ENCODE assay signal across 9 cellular contexts in genomic region chr17:62093188-62094155, GRCh38. TPM values are rescaled to one million over a fixed set of nuclear protein-coding genes. Genes with fewer than 3 reads are reported as not detected.
DNase-seq lines count a peak whose midpoint lies in the region; ATAC-seq and TF ChIP-seq lines count a peak whose summit lies in the region.
"Had no signal": no experiment of that assay in that cellular context is flagged by ENCODE, and none has a peak within 500 bp of the region (broad histone marks: within the 10 kb centered on the region; RNA-seq: fewer than 3 reads in every experiment).

No MANE protein-coding gene starts in this region.

- H3K23ac ChIP-seq in IMR-90 (ENCODE audit: low read depth, low read length): no peak overlapping the region

- H3K9ac ChIP-seq in IMR-90 (ENCODE audit: low read depth, low read length) (no peak overlapping the region), fibroblast of lung (ENCODE audit: insufficient read depth, low read length) (no peak overlapping the region)

- H2BK5ac ChIP-seq in IMR-90 (ENCODE audit: low read depth, low read length, poor library complexity, severe bottlenecking): no peak overlapping the region

- dilution Hi-C loops in IMR-90 (cut with HindIII; ENCODE audit: low sequenced_read_pairs, unreplicated experiment): no loop called here

- H3K79me2 ChIP-seq in fibroblast of lung (ENCODE audit: control insufficient read depth, insufficient read depth, low read length): no peaks in the 10 kb centered on the region

- H3K9me1 ChIP-seq in IMR-90 (ENCODE audit: insufficient read depth, low read length): no peaks in the 10 kb centered on the region

- 52% methylated on average over 4 of the region's 7 CpGs; no CpG with 5 or more reads in 1 of the 2 experiments for WGBS in IMR-90 (ENCODE audit: extremely low coverage in 2 of 2, insufficient read length in 1 of 2), 2 experiments

- intact Hi-C loops in IMR-90 (cut with micrococcal nuclease): no loop called here

- no peak overlapping the region for H2BK20ac ChIP-seq in IMR-90 (ENCODE audit: low read depth, low read length)

- H3K4me1 ChIP-seq in IMR-90 (ENCODE audit: control insufficient read depth, insufficient read depth, low read length) (peaks cover 2% of the 10 kb centered on the region), fibroblast of lung (ENCODE audit: control insufficient read depth, extremely low read depth, insufficient read depth, low read length) (no peaks in the 10 kb centered on the region)

- H3K4me2 ChIP-seq in IMR-90 (ENCODE audit: low read depth, low read length): no peak overlapping the region
- H3K4me2 ChIP-seq in fibroblast of lung (ENCODE audit: extremely low read depth, insufficient read depth, low read length): no peak overlapping the region

- in situ Hi-C loops in IMR-90 (cut with MboI; ENCODE audit: low sequenced_read_pairs): no loop called here

- H4K5ac ChIP-seq in IMR-90 (ENCODE audit: low read depth, low read length): no peak overlapping the region

- no peaks in the 10 kb centered on the region for H3K79me1 ChIP-seq in IMR-90 (ENCODE audit: low read depth in 1 of 2, low read length in 2 of 2)

- TF ChIP-seq CTCF in IMR-90 (conservative IDR thresholded peaks at IDR 0.05; ENCODE audit: low read depth, low read length) (no peak), fibroblast of lung (conservative IDR thresholded peaks at IDR 0.05 in 1 of 2, IDR thresholded peaks at IDR 0.05 in 1 of 2; ENCODE audit: low read depth in 1 of 2, low read length in 2 of 2) (no peak)

- H3K36me3 ChIP-seq in IMR-90 (ENCODE audit: control insufficient read depth, insufficient read depth, low read length) (no peaks in the 10 kb centered on the region), fibroblast of lung (ENCODE audit: control insufficient read depth, insufficient read depth, low read length) (no peaks in the 10 kb centered on the region)
- H3K36me3 ChIP-seq: neutrophil had no signal

- no peak overlapping the region for H2AK5ac ChIP-seq in IMR-90 (ENCODE audit: low read depth, low read length)

- peak overlapping the region; percentile 68 for H2AK9ac ChIP-seq in IMR-90 (replicated peaks; ENCODE audit: low read depth, low read length, poor library complexity)

- H3K14ac ChIP-seq in IMR-90 (replicated peaks; ENCODE audit: low read depth, low read length): no peak overlapping the region

- no peak overlapping the region for H3K4ac ChIP-seq in IMR-90 (ENCODE audit: low read depth, low read length)

- H4K20me1 ChIP-seq in IMR-90 (ENCODE audit: insufficient read depth, low read length) (no peaks in the 10 kb centered on the region), fibroblast of lung (ENCODE audit: control insufficient read depth, extremely low read depth, insufficient read depth, low read length) (no peaks in the 10 kb centered on the region)

- CTCF ChIA-PET in IMR-90 (lab: Yijun Ruan, JAX): interaction anchor here (1.4 to 2.5 kb wide), 2 partner anchors 16 to 28 kb away, joined by 5 to 9 read pairs; no protein-coding TSS in a partner anchor

- H2BK15ac ChIP-seq in IMR-90 (ENCODE audit: low read depth, low read length): no peak overlapping the region

- no TSS peak for BruUV-seq in IMR-90 (replicated peaks; lab: Mats Ljungman, UMichigan)

- ATAC-seq in GM18505 (IDR thresholded peaks at IDR 0.05; ENCODE audit: unreplicated experiment) (peak; percentile 95), GM21737 (IDR thresholded peaks at IDR 0.05; ENCODE audit: unreplicated experiment) (peak; percentile 91), IMR-90 (ENCODE audit: low read depth) (peak; percentile 89)

- H2AFZ ChIP-seq in IMR-90 (replicated peaks; ENCODE audit: low read length, poor library complexity) (peak overlapping the region; percentile 1), fibroblast of lung (ENCODE audit: low read length) (no peak overlapping the region)

- no peak overlapping the region for H3K18ac ChIP-seq in IMR-90 (ENCODE audit: low read depth, low read length)

- POLR2A ChIA-PET in IMR-90 (lab: Charles Lee; ENCODE audit: unreplicated experiment): no interaction called here

- no peak for TF ChIP-seq RAD21 in IMR-90 (IDR thresholded peaks at IDR 0.05; ENCODE audit: low read length)

- H4K8ac ChIP-seq in IMR-90 (ENCODE audit: low read depth in 2 of 2, low read length in 2 of 2): no peak overlapping the region

- no peaks in the 10 kb centered on the region for H3K9me3 ChIP-seq in IMR-90 (ENCODE audit: control insufficient read depth, insufficient read depth, low read length)
- H3K9me3 ChIP-seq in fibroblast of lung (ENCODE audit: control insufficient read depth, insufficient read depth, low read depth, low read length): no peaks in the 10 kb centered on the region
- H3K9me3 ChIP-seq: neutrophil had no signal

- DNase-seq in IMR-90: peak; percentile 95
- DNase-seq in fibroblast of lung (ENCODE audit: low read depth in 2 of 2): peak; percentile 75 to 98
- no peak for DNase-seq in NCI-H2171 treated with DMSO at 0.1 percent for 48 hours (lab: John Stamatoyannopoulos, UW)
- DNase-seq in Kasumi-1 (lab: John Stamatoyannopoulos, UW): no peak
- DNase-seq in NCI-H2107 treated with DMSO at 0.1 percent for 48 hours (lab: John Stamatoyannopoulos, UW; ENCODE audit: unreplicated experiment): no peak
- DNase-seq in HuH-7 (ENCODE audit: low spot score): no peak

- H3K4me3 ChIP-seq in IMR-90 (ENCODE audit: insufficient read depth, low read depth, low read length) (no peak overlapping the region), fibroblast of lung (replicated peaks in 1 of 4; ENCODE audit: control extremely low read depth in 1 of 4, insufficient read depth in 1 of 4, low read depth in 3 of 4, low read length in 4 of 4) (no peak overlapping the region)

- no peak overlapping the region for H2BK120ac ChIP-seq in IMR-90 (ENCODE audit: low read depth, low read length)

- no peak overlapping the region for H3K27ac ChIP-seq in IMR-90 (ENCODE audit: insufficient read depth, low read length)
- H3K27ac ChIP-seq in fibroblast of lung (ENCODE audit: insufficient read depth, low read length): no peak overlapping the region
- H3K27ac ChIP-seq: neutrophil had no signal

- H3K56ac ChIP-seq in IMR-90 (ENCODE audit: extremely low read depth, insufficient read depth, low read length): no peak overlapping the region

- no peak overlapping the region for H4K91ac ChIP-seq in IMR-90 (ENCODE audit: insufficient read depth, low read depth, low read length)

- TF ChIP-seq POLR2A in GM18505 (IDR thresholded peaks at IDR 0.05; ENCODE audit: borderline replicate concordance, extremely low read depth, insufficient read depth, insufficient read length): peak; percentile 44
- no peak for TF ChIP-seq POLR2A in IMR-90 (IDR thresholded peaks at IDR 0.05; ENCODE audit: low read depth, low read length)

- no peaks in the 10 kb centered on the region for H3K27me3 ChIP-seq in IMR-90 (ENCODE audit: control insufficient read depth, insufficient read depth, low read length)
- no peaks in the 10 kb centered on the region for H3K27me3 ChIP-seq in fibroblast of lung (ENCODE audit: control insufficient read depth, insufficient read depth, low read length)

TF ChIP-seq in IMR-90, 13 proteins besides CTCF, POLR2A, EP300 and RAD21:
- TF ChIP-seq NFE2L2 (IDR thresholded peaks at IDR 0.05; ENCODE audit: low read depth, low read length) (peak; percentile 49; the same call in 1 of the 2 replicates), RCOR1 (IDR thresholded peaks at IDR 0.05; ENCODE audit: insufficient replicate concordance, low read length) (no peak), FOS (IDR thresholded peaks at IDR 0.05; ENCODE audit: low read depth, low read length) (peak; percentile 84)

RNA-seq across cellular contexts. Expression of gene MED13, which starts 28.4 kb away (rescaled TPM):
- total RNA-seq in IMR-90 (2012; rRNA removed): 51.1 and 67.2 TPM in 2 replicates
- polyA plus RNA-seq in IMR-90 (2012; rRNA removed): 7.1 and 9.7 TPM in 2 replicates
- 1.5 and 3.2 TPM in 2 replicates for polyA plus RNA-seq in IMR-90 (2012; cell fraction: cytosol; rRNA removed)
- polyA plus RNA-seq in IMR-90 (2012; cell fraction: nucleus; rRNA removed; ENCODE audit: low replicate concordance): 2.9 and 17.1 TPM in 2 replicates
- total RNA-seq in fibroblast of lung: 39.0 and 47.1 TPM in 2 replicates
- polyA plus RNA-seq in fibroblast of lung: 19.4 and 36.2 TPM in 2 replicates
- polyA plus RNA-seq in fibroblast of lung (2012): 9.9 and 17.4 TPM in 2 replicates
- polyA minus RNA-seq in fibroblast of lung (ENCODE audit: low replicate concordance): 78.3 and 111 TPM in 2 replicates

Comparison
In these comparisons a context has a peak if more than half of its experiments do, and no peak if none do; other contexts are left out.
1. DNase-seq: peak in IMR-90 (single experiment) and fibroblast of lung (2 of 2); none in NCI-H2171 treated with DMSO at 0.1 percent for 48 hours (single experiment), Kasumi-1 (0 of 2), NCI-H2107 treated with DMSO at 0.1 percent for 48 hours (single experiment) and HuH-7 (single experiment).
2. Peak in every context shown above with its lines, with median percentiles within 50 percentile points of each other: ATAC-seq.